In genomic region chr10:110370005-110370404, GRCh38 we compare ENCODE assay signal across 3 cellular contexts.
TF ChIP-seq lines count a peak whose summit lies in the region.

No MANE protein-coding gene starts in this region.

TF ChIP-seq in A549, 52 proteins besides CTCF, POLR2A, EP300 and RAD21 (continued from another document and continues in another):
- TF ChIP-seq KDM1A (IDR thresholded peaks at IDR 0.05; ENCODE audit: low read depth): no peak
- no peak for TF ChIP-seq SREBF2 (IDR thresholded peaks at IDR 0.05)
- no peak for TF ChIP-seq HOXB13 (CRISPR knock-in tag; IDR thresholded peaks at IDR 0.05; ENCODE audit: low read depth)
- TF ChIP-seq RARB (CRISPR knock-in tag; IDR thresholded peaks at IDR 0.05): no peak
- no peak for TF ChIP-seq KDM5A (IDR thresholded peaks at IDR 0.05)
- no peak for TF ChIP-seq NPAS2 (CRISPR knock-in tag; IDR thresholded peaks at IDR 0.05; ENCODE audit: borderline replicate concordance)
- no peak for TF ChIP-seq ELK1 (IDR thresholded peaks at IDR 0.05; ENCODE audit: low read depth, low read length)
- no peak for TF ChIP-seq USF2 (IDR thresholded peaks at IDR 0.05)
- no peak for TF ChIP-seq JUNB (IDR thresholded peaks at IDR 0.05)
- no peak for TF ChIP-seq PBX3 (IDR thresholded peaks at IDR 0.05)
- TF ChIP-seq POLR2AphosphoS2 (conservative IDR thresholded peaks at IDR 0.05; ENCODE audit: low read length): no peak
- no peak for TF ChIP-seq HOXB5 (CRISPR knock-in tag; IDR thresholded peaks at IDR 0.05)
- no peak for TF ChIP-seq BCL3 (IDR thresholded peaks at IDR 0.05)

TF ChIP-seq in K562, 482 proteins besides CTCF, POLR2A, EP300 and RAD21 (continued from another document):
- TF ChIP-seq CSDE1 (IDR thresholded peaks at IDR 0.05) (no peak), C11orf30 (IDR thresholded peaks at IDR 0.05; ENCODE audit: low read depth) (peak; percentile 38), MAFK (IDR thresholded peaks at IDR 0.05; ENCODE audit: low read length) (peak; percentile 28; the same call in 1 of the 2 replicates), ZNF316 (IDR thresholded peaks at IDR 0.05) (0 out of 2 replicates have a peak, but pooled peaks have one; percentile 15)

TF ChIP-seq in SK-N-SH treated with all-trans-retinoic acid at 6 μM for 48 hours, 23 proteins besides CTCF, POLR2A, EP300 and RAD21 (continued from another document):
- TF ChIP-seq PATZ1 (CRISPR knock-in tag; IDR thresholded peaks at IDR 0.05; ENCODE audit: borderline replicate concordance) (no peak), OSR1 (CRISPR knock-in tag; IDR thresholded peaks at IDR 0.05) (no peak), ZNF70 (CRISPR knock-in tag; IDR thresholded peaks at IDR 0.05) (no peak), CSRNP3 (CRISPR knock-in tag; IDR thresholded peaks at IDR 0.05) (no peak), GLIS3 (CRISPR knock-in tag; IDR thresholded peaks at IDR 0.05) (no peak), CSDC2 (CRISPR knock-in tag; IDR thresholded peaks at IDR 0.05) (no peak), BACH2 (CRISPR knock-in tag; IDR thresholded peaks at IDR 0.05; ENCODE audit: borderline replicate concordance) (no peak), ISL1 (CRISPR knock-in tag; IDR thresholded peaks at IDR 0.05) (no peak), ZNF8 (CRISPR knock-in tag; IDR thresholded peaks at IDR 0.05) (no peak), ZFP30 (CRISPR knock-in tag; IDR thresholded peaks at IDR 0.05) (no peak), TCF4 (CRISPR knock-in tag; IDR thresholded peaks at IDR 0.05; ENCODE audit: borderline replicate concordance) (no peak), ARNTL (CRISPR knock-in tag; IDR thresholded peaks at IDR 0.05; ENCODE audit: borderline replicate concordance, low read depth) (no peak), POU6F1 (CRISPR knock-in tag; IDR thresholded peaks at IDR 0.05; ENCODE audit: borderline replicate concordance, low read depth) (no peak), PPARA (CRISPR knock-in tag; IDR thresholded peaks at IDR 0.05; ENCODE audit: borderline replicate concordance) (no peak), RARB (CRISPR knock-in tag; IDR thresholded peaks at IDR 0.05) (no peak), ZFP3 (CRISPR knock-in tag; IDR thresholded peaks at IDR 0.05) (no peak), CREB5 (CRISPR knock-in tag; IDR thresholded peaks at IDR 0.05; ENCODE audit: low read depth) (no peak)
